ENCODE assay signal across 22 cellular contexts in genomic region chr3:852033-852432, GRCh38.
A peak's percentile ranks its signal among the peaks of the same experiment; 100 is the strongest.
DNase-seq lines count a peak whose midpoint lies in the region; ATAC-seq and TF ChIP-seq lines count a peak whose summit lies in the region.
"Had no signal": no experiment of that assay in that cellular context is flagged by ENCODE, and none has a peak within 500 bp of the region (broad histone marks: within the 10 kb centered on the region; RNA-seq: fewer than 3 reads in every experiment).

No MANE protein-coding gene starts in this region.

- H3K4me1 Mint-ChIP-seq in neural progenitor cell: no peaks in the 10 kb centered on the region
- H3K4me1 Mint-ChIP-seq: stimulated activated naive CD8-positive, alpha-beta T cell treated with anti-CD3 and anti-CD28 coated beads, Interleukin-15, amount 100 ng/mL, for 72 hours had no signal

- no peak overlapping the region for H3K9ac ChIP-seq in neural progenitor cell

- no peak for ATAC-seq in GM19395 (IDR thresholded peaks at IDR 0.05; ENCODE audit: unreplicated experiment)
- ATAC-seq: K562; stimulated activated naive CD8-positive, alpha-beta T cell treated with anti-CD3 and anti-CD28 coated beads, Interleukin-15, amount 100 ng/mL, for 72 hours; upper lobe of right lung had no signal

- H3K4me1 ChIP-seq in neural progenitor cell: no peaks in the 10 kb centered on the region
- H3K4me1 ChIP-seq: left ventricle myocardium inferior, SJCRH30, upper lobe of right lung had no signal

- no peak overlapping the region for H3K4me3 ChIP-seq in neural progenitor cell
- H3K4me3 ChIP-seq: K562, left ventricle myocardium inferior, SJCRH30, upper lobe of right lung had no signal

- peaks cover 5% of the 10 kb centered on the region for H3K9me3 Mint-ChIP-seq in neural progenitor cell
- H3K9me3 Mint-ChIP-seq: CD4-positive, alpha-beta T cell had no signal

- no peaks in the 10 kb centered on the region for H3K36me3 Mint-ChIP-seq in neural progenitor cell

- H4K20me1 ChIP-seq in neural progenitor cell (ENCODE audit: low read depth): no peaks in the 10 kb centered on the region

- no peak overlapping the region for H3K27ac Mint-ChIP-seq in neural progenitor cell
- H3K27ac Mint-ChIP-seq: activated naive CD4-positive, alpha-beta T cell treated with anti-CD3 and anti-CD28 coated beads for 36 hours; CD4-positive, alpha-beta T cell; stimulated activated naive CD8-positive, alpha-beta T cell treated with anti-CD3 and anti-CD28 coated beads, Interleukin-15, amount 100 ng/mL, for 72 hours had no signal

- no peak overlapping the region for H3K4me2 ChIP-seq in neural progenitor cell

- H3K79me2 ChIP-seq in neural progenitor cell (ENCODE audit: low read depth): no peaks in the 10 kb centered on the region

- no peaks in the 10 kb centered on the region for H3K9me3 ChIP-seq in neural progenitor cell (ENCODE audit: low read depth)
- H3K9me3 ChIP-seq: left ventricle myocardium inferior, SJCRH30, upper lobe of right lung had no signal

- H3K27me3 ChIP-seq in neural progenitor cell: no peaks in the 10 kb centered on the region
- H3K27me3 ChIP-seq: SJCRH30, upper lobe of right lung had no signal

- no peaks in the 10 kb centered on the region for H3K36me3 ChIP-seq in neural progenitor cell
- H3K36me3 ChIP-seq: left ventricle myocardium inferior, SJCRH30, upper lobe of right lung had no signal

- H3K27ac ChIP-seq in VCaP: no peak overlapping the region
- H3K27ac ChIP-seq in neural progenitor cell: no peak overlapping the region
- H3K27ac ChIP-seq: left ventricle myocardium inferior, SJCRH30, upper lobe of right lung had no signal

- no peak overlapping the region for H2AFZ ChIP-seq in neural progenitor cell (replicated peaks)

- TF ChIP-seq CTCF in VCaP (conservative IDR thresholded peaks at IDR 0.05): peak; percentile 46
- peak; percentile 10 for TF ChIP-seq CTCF in neural progenitor cell (IDR thresholded peaks at IDR 0.05)

- peaks cover 2% of the 10 kb centered on the region for H3K27me3 Mint-ChIP-seq in neural progenitor cell (ENCODE audit: insufficient read depth, low read depth)
- H3K27me3 Mint-ChIP-seq: CD4-positive, alpha-beta T cell; stimulated activated naive CD8-positive, alpha-beta T cell treated with anti-CD3 and anti-CD28 coated beads, Interleukin-15, amount 100 ng/mL, for 72 hours had no signal

- DNase-seq in NCI-H510A treated with DMSO at 0.1 percent for 48 hours (lab: John Stamatoyannopoulos, UW) (peak; percentile 0), NCI-H510A (lab: John Stamatoyannopoulos, UW) (no peak), H4 (ENCODE audit: low spot score) (peak; percentile 16), neural progenitor cell (ENCODE audit: low spot score) (no peak), LoVo (ENCODE audit: low spot score) (no peak), SIG-M5 (lab: John Stamatoyannopoulos, UW) (no peak)
- DNase-seq: activated CD4-positive, alpha-beta T cell treated with anti-CD3 and anti-CD28 coated beads for 48 hours; activated naive CD4-positive, alpha-beta T cell treated with anti-CD3 and anti-CD28 coated beads for 36 hours; CD4-positive, alpha-beta T cell; EL; HCEC 1CT; left ventricle myocardium inferior; NCI-H1092 treated with DMSO at 0.1 percent for 48 hours; NCI-H2171 treated with DMSO at 0.1 percent for 48 hours; stimulated activated CD4-positive, alpha-beta T cell treated with anti-CD3 and anti-CD28 coated beads, Interleukin-1b, Interleukin-23, amount 100 ng/mL, for 48 hours; stimulated activated naive CD8-positive, alpha-beta T cell treated with anti-CD3 and anti-CD28 coated beads, Interleukin-15, amount 100 ng/mL, for 72 hours; T1000; upper lobe of right lung had no signal

- no peaks in the 10 kb centered on the region for H3F3A ChIP-seq in neural progenitor cell (ENCODE audit: low read depth)

- no peak overlapping the region for H3K4me3 Mint-ChIP-seq in neural progenitor cell
- H3K4me3 Mint-ChIP-seq: activated naive CD4-positive, alpha-beta T cell treated with anti-CD3 and anti-CD28 coated beads for 36 hours; CD4-positive, alpha-beta T cell; stimulated activated naive CD8-positive, alpha-beta T cell treated with anti-CD3 and anti-CD28 coated beads, Interleukin-15, amount 100 ng/mL, for 72 hours had no signal

Comparison
In these comparisons a context has a peak if more than half of its experiments do, and no peak if none do; other contexts are left out.
1. DNase-seq: peak in NCI-H510A treated with DMSO at 0.1 percent for 48 hours (single experiment) and H4 (single experiment); none in NCI-H510A (single experiment), neural progenitor cell (single experiment), LoVo (single experiment) and SIG-M5 (single experiment).